Comparison of ENCODE assay signal across 21 cellular contexts in the genomic region with DNA sequence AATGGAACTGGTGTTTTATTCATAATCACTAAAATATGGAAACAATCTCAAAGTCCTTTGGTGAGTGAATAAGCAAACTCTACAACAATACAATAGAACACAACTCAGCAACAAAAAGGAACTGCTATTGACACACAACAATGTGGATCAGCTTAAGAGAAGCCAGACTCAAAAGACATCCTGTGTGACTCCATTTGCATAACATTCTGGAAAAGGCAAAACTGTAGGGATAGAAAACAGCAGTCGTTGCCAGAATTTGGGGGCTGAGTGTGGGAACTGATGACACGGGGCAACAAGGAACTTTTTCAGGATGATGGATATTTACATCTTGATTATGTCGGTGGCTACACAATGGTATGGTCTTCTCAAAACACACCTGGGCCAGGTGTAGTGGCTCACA.
"Had no signal": no experiment of that assay in that cellular context is flagged by ENCODE, and none has a peak within 500 bp of the region (broad histone marks: within the 10 kb centered on the region; RNA-seq: fewer than 3 reads in every experiment).

No MANE protein-coding gene starts in this region.

- H3K36me3 Mint-ChIP-seq: stimulated activated naive B cell treated with anti-CD40 and anti-IgM and Interleukin-4, amounts not matched to agents 10 μg/mL and 1 μg/mL and 100 μg/mL, for 72 hours had no signal

- H3K9me3 ChIP-seq: body of pancreas, gastrocnemius medialis, heart right ventricle, left lung, tibial nerve had no signal

- H3K4me3 ChIP-seq: body of pancreas, coronary artery, gastrocnemius medialis, heart right ventricle, left lung, tibial nerve had no signal

- H3K4me3 Mint-ChIP-seq: activated B cell treated with CpG ODN at 0.5 μM for 24 hours; activated naive CD8-positive, alpha-beta T cell; activated T-cell treated with anti-CD3 and anti-CD28 coated beads, Interleukin-2, amount 50 U/mL, for 72 hours; naive thymus-derived CD8-positive, alpha-beta T cell; stimulated activated naive B cell treated with anti-CD40 and anti-IgM and Interleukin-4, amounts not matched to agents 10 μg/mL and 1 μg/mL and 100 μg/mL, for 72 hours had no signal

- H3K27ac Mint-ChIP-seq: activated B cell treated with CpG ODN at 0.5 μM for 24 hours; activated naive CD8-positive, alpha-beta T cell; activated T-cell treated with anti-CD3 and anti-CD28 coated beads, Interleukin-2, amount 50 U/mL, for 72 hours; naive thymus-derived CD8-positive, alpha-beta T cell; stimulated activated naive B cell treated with anti-CD40 and anti-IgM and Interleukin-4, amounts not matched to agents 10 μg/mL and 1 μg/mL and 100 μg/mL, for 72 hours had no signal

- DNase-seq: activated B cell treated with CpG ODN at 0.5 μM for 24 hours; activated CD4-positive, alpha-beta T cell treated with anti-CD3 and anti-CD28 coated beads for 48 hours; activated CD8-positive, alpha-beta memory T cell treated with anti-CD3 and anti-CD28 coated beads, Interleukin-2, amount 50 U/mL, for 48 hours; activated gamma-delta T cell; activated T-cell treated with anti-CD3 and anti-CD28 coated beads, Interleukin-2, amount 50 U/mL, for 72 hours; amniotic stem cell; body of pancreas; caudate nucleus; effector CD8-positive, alpha-beta T cell; gastrocnemius medialis; heart right ventricle; kidney; left lung; mammary epithelial cell; naive thymus-derived CD8-positive, alpha-beta T cell; occipital lobe; stimulated activated CD4-positive, alpha-beta T cell treated with anti-CD3 and anti-CD28 coated beads, Interleukin-2, amount 100 ng/mL, for 48 hours; stimulated activated naive B cell treated with anti-CD40 and anti-IgM and Interleukin-4, amounts not matched to agents 10 μg/mL and 1 μg/mL and 100 μg/mL, for 72 hours had no signal

- H3K27ac ChIP-seq: body of pancreas, left lung, tibial nerve had no signal

- ATAC-seq: activated T-cell treated with anti-CD3 and anti-CD28 coated beads, Interleukin-2, amount 50 U/mL, for 72 hours; body of pancreas; gastrocnemius medialis; heart right ventricle; left lung; naive thymus-derived CD8-positive, alpha-beta T cell; stimulated activated naive B cell treated with anti-CD40 and anti-IgM and Interleukin-4, amounts not matched to agents 10 μg/mL and 1 μg/mL and 100 μg/mL, for 72 hours had no signal

- H3K27me3 ChIP-seq: body of pancreas, gastrocnemius medialis, heart right ventricle, left lung, tibial nerve had no signal

- H3K9me3 Mint-ChIP-seq: activated B cell treated with CpG ODN at 0.5 μM for 24 hours; activated T-cell treated with anti-CD3 and anti-CD28 coated beads, Interleukin-2, amount 50 U/mL, for 72 hours; naive thymus-derived CD8-positive, alpha-beta T cell; stimulated activated naive B cell treated with anti-CD40 and anti-IgM and Interleukin-4, amounts not matched to agents 10 μg/mL and 1 μg/mL and 100 μg/mL, for 72 hours had no signal

- H3K4me1 Mint-ChIP-seq: activated B cell treated with CpG ODN at 0.5 μM for 24 hours; stimulated activated naive B cell treated with anti-CD40 and anti-IgM and Interleukin-4, amounts not matched to agents 10 μg/mL and 1 μg/mL and 100 μg/mL, for 72 hours had no signal

- H3K36me3 ChIP-seq: gastrocnemius medialis, heart right ventricle, left lung, tibial nerve had no signal

- H3K27me3 Mint-ChIP-seq: activated B cell treated with CpG ODN at 0.5 μM for 24 hours; activated naive CD8-positive, alpha-beta T cell; stimulated activated naive B cell treated with anti-CD40 and anti-IgM and Interleukin-4, amounts not matched to agents 10 μg/mL and 1 μg/mL and 100 μg/mL, for 72 hours had no signal
